ENCODE assay signal across 9 cellular contexts in genomic region chr2:29130295-29130694, GRCh38. TPM values are rescaled to one million over a fixed set of nuclear protein-coding genes. Genes with fewer than 3 reads are reported as not detected.
DNase-seq lines count a peak whose midpoint lies in the region; ATAC-seq lines count a peak whose summit lies in the region.
"Had no signal": no experiment of that assay in that cellular context is flagged by ENCODE, and none has a peak within 500 bp of the region (broad histone marks: within the 10 kb centered on the region; RNA-seq: fewer than 3 reads in every experiment).

No MANE protein-coding gene starts in this region.

- H3K36me3 ChIP-seq in skeletal muscle satellite cell (ENCODE audit: insufficient read depth, low read length) = peaks cover 53% of the 10 kb centered on the region

- peak overlapping the region; percentile 66 for H3K9ac ChIP-seq in skeletal muscle satellite cell (ENCODE audit: low read depth, low read length)

- H3K4me2 ChIP-seq in skeletal muscle satellite cell (ENCODE audit: low read length) = peak overlapping the region; percentile 71

- peaks cover 3% of the 10 kb centered on the region for H3K9me3 ChIP-seq in skeletal muscle satellite cell (replicated peaks; ENCODE audit: low read length)

- H3K4me1 ChIP-seq in skeletal muscle satellite cell (ENCODE audit: control insufficient read depth, insufficient read depth, low read length) = peaks cover 26% of the 10 kb centered on the region

- peak; percentile 72 for ATAC-seq in HG02798 (IDR thresholded peaks at IDR 0.05; ENCODE audit: poor library complexity, unreplicated experiment)

- no peaks in the 10 kb centered on the region for H3K27me3 ChIP-seq in skeletal muscle satellite cell (ENCODE audit: control insufficient read depth, insufficient read depth, low read length)

- peak overlapping the region; percentile 49 for H3K4me3 ChIP-seq in skeletal muscle satellite cell (ENCODE audit: low read length)

- peak; percentile 27 for DNase-seq in NCI-H82 (lab: John Stamatoyannopoulos, UW)
- DNase-seq in NCI-H82 treated with DMSO at 0.1 percent for 48 hours (lab: John Stamatoyannopoulos, UW; ENCODE audit: unreplicated experiment) = no peak
- peak; percentile 60 for DNase-seq in SW480 (ENCODE audit: low spot score)
- peak; percentile 82 for DNase-seq in fibroblast of gingiva (ENCODE audit: low read depth)
- DNase-seq in NCI-H2107 treated with DMSO at 0.1 percent for 48 hours (lab: John Stamatoyannopoulos, UW; ENCODE audit: unreplicated experiment) = no peak
- no peak for DNase-seq in iPS-NIHi7 (ENCODE audit: extremely low spot score)
- DNase-seq: DND-41 had no signal

RNA-seq across cellular contexts. Expression of gene CLIP4, which starts 15.1 kb away (rescaled TPM):
- total RNA-seq in skeletal muscle satellite cell (2012; rRNA removed) = 22.9 and 38.5 TPM in 2 replicates

RNA-seq across cellular contexts. Expression of gene PCARE, which starts 56.0 kb away (rescaled TPM):
- total RNA-seq in skeletal muscle satellite cell (2012; rRNA removed) = not detected in 2 replicates

Comparison
In these comparisons a context has a peak if more than half of its experiments do, and no peak if none do; other contexts are left out.
1. DNase-seq: peak in NCI-H82 (single experiment), SW480 (single experiment) and fibroblast of gingiva (single experiment); none in NCI-H82 treated with DMSO at 0.1 percent for 48 hours (single experiment), NCI-H2107 treated with DMSO at 0.1 percent for 48 hours (single experiment) and iPS-NIHi7 (single experiment).